ENCODE assay signal across 18 cellular contexts in the genomic region with DNA sequence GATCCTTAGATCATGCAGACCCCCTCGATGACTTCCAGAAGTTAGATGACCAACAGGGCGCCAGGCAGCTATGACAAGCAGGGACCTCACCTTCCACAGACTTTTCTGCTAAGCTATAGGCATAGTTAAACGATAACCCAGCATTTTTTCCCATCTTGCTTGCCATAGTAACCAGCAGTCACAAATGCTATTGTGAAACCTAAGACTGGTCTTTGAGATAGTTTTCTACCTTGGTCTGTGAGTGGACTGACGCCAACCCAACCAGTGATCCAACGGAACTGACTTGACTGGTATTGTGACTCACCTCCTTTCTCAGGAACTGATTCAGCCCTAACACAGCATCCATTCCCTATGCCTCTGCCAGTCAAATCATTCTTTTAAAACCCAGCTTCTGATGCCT.
DNase-seq lines count a peak whose midpoint lies in the region; TF ChIP-seq lines count a peak whose summit lies in the region.
"Had no signal": no experiment of that assay in that cellular context is flagged by ENCODE, and none has a peak within 500 bp of the region (broad histone marks: within the 10 kb centered on the region; RNA-seq: fewer than 3 reads in every experiment).

No MANE protein-coding gene starts in this region.

- H3K9me3 ChIP-seq in tibial nerve, result peaks cover 0 to 9% (median 0%) of the 10 kb centered on the region in 4 donors
- H3K9me3 ChIP-seq: prostate gland had no signal

- H3K27me3 ChIP-seq in tibial nerve, result no peaks in the 10 kb centered on the region
- H3K27me3 ChIP-seq: upper lobe of left lung had no signal

- TF ChIP-seq CTCF in retinal pigment epithelial cell (conservative IDR thresholded peaks at IDR 0.05; ENCODE audit: low read depth, low read length) (no peak), tibial nerve (IDR thresholded peaks at IDR 0.05) (no peak)

- peak; percentile 48 for DNase-seq in DMS53 (lab: John Stamatoyannopoulos, UW)
- no peak for DNase-seq in DMS53 treated with DMSO at 0.1 percent for 48 hours (lab: John Stamatoyannopoulos, UW; ENCODE audit: unreplicated experiment)
- peak; percentile 37 for DNase-seq in RPMI7951 (ENCODE audit: low read depth)
- DNase-seq in epithelial cell of prostate (ENCODE audit: low read depth, low spot score), result peak; percentile 51
- peak; percentile 48 for DNase-seq in retinal pigment epithelial cell (ENCODE audit: low read depth)
- DNase-seq in tibial nerve (ENCODE audit: low spot score in 2 of 2), result no peak
- DNase-seq in COR-L47 (lab: John Stamatoyannopoulos, UW), result no peak
- DNase-seq in hepatic stellate cell (ENCODE audit: low spot score), result no peak
- DNase-seq: activated CD4-positive, alpha-beta T cell treated with anti-CD3 and anti-CD28 coated beads, Interleukin-2, amount 10 ng/mL, durations not matched to agents 24 days and 14 days; anterior cingulate cortex; C1 segment of cervical spinal cord; naive thymus-derived CD4-positive, alpha-beta T cell; NCI-H1694; stimulated activated naive CD8-positive, alpha-beta T cell treated with anti-CD3 and anti-CD28 coated beads, Interleukin-15, Interleukin-2, amounts not matched to agents 100 U/mL and 50 U/mL, for 24 hours; upper lobe of left lung had no signal

- H3K27ac ChIP-seq in epithelial cell of prostate (peak overlapping the region; percentile 23), tibial nerve (no peak overlapping the region)
- H3K27ac ChIP-seq: 22Rv1, coronary artery, prostate gland, upper lobe of left lung had no signal

- no peak overlapping the region for H3K4me3 ChIP-seq in retinal pigment epithelial cell (ENCODE audit: low read length)
- H3K4me3 ChIP-seq in tibial nerve, result no peak overlapping the region
- H3K4me3 ChIP-seq: coronary artery, prostate gland, upper lobe of left lung had no signal

- no peaks in the 10 kb centered on the region for H3K36me3 ChIP-seq in tibial nerve
- H3K36me3 ChIP-seq: prostate gland, upper lobe of left lung had no signal

- TF ChIP-seq POLR2A in tibial nerve (IDR thresholded peaks at IDR 0.05), result no peak

- TF ChIP-seq EP300 in tibial nerve (IDR thresholded peaks at IDR 0.05), result no peak

- H3K4me1 ChIP-seq in tibial nerve, result no peaks in the 10 kb centered on the region
- H3K4me1 ChIP-seq: prostate gland, upper lobe of left lung had no signal

- 90 to 91% methylated on average over 5 of the region's 5 CpGs for WGBS in tibial nerve, 2 donors

Comparison
In these comparisons a context has a peak if more than half of its experiments do, and no peak if none do; other contexts are left out.
1. DNase-seq: peak in DMS53 (single experiment), RPMI7951 (single experiment), epithelial cell of prostate (single experiment) and retinal pigment epithelial cell (single experiment); none in DMS53 treated with DMSO at 0.1 percent for 48 hours (single experiment), tibial nerve (0 of 2), COR-L47 (single experiment) and hepatic stellate cell (single experiment).